Comparison of ENCODE assay signal across 3 cellular contexts in the genomic region with DNA sequence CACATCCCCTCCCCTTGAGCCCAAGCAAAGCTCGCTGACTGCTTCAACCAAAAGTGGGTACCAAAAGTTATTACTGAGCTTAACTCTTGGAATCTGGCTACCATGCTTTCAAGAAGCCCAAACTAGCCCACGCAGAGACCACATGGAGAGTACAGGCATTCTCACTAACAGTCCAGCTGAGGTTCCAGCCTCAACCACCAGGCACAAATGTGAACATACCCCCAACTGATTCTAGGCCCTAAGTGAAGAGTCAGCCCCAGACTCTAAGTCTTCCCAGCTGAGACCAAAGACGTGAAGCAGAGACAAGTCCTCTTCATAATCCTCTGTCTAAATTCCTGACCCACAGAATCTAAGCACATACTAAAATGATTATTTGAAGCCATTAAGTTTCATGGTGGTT.
TF ChIP-seq lines count a peak whose summit lies in the region.

No MANE protein-coding gene starts in this region.

TF ChIP-seq in SK-N-SH treated with all-trans-retinoic acid at 6 μM for 48 hours, 23 proteins besides CTCF, POLR2A, EP300 and RAD21 (continues in another document):
- TF ChIP-seq TOX (CRISPR knock-in tag; IDR thresholded peaks at IDR 0.05; ENCODE audit: borderline replicate concordance) (no peak), ZNF565 (CRISPR knock-in tag; conservative IDR thresholded peaks at IDR 0.05; ENCODE audit: low read depth) (no peak), PPARA (CRISPR knock-in tag; IDR thresholded peaks at IDR 0.05; ENCODE audit: borderline replicate concordance) (no peak), ZC3H10 (CRISPR knock-in tag; IDR thresholded peaks at IDR 0.05) (no peak), ISL1 (CRISPR knock-in tag; IDR thresholded peaks at IDR 0.05) (no peak)
- TF ChIP-seq, protein P1, sequence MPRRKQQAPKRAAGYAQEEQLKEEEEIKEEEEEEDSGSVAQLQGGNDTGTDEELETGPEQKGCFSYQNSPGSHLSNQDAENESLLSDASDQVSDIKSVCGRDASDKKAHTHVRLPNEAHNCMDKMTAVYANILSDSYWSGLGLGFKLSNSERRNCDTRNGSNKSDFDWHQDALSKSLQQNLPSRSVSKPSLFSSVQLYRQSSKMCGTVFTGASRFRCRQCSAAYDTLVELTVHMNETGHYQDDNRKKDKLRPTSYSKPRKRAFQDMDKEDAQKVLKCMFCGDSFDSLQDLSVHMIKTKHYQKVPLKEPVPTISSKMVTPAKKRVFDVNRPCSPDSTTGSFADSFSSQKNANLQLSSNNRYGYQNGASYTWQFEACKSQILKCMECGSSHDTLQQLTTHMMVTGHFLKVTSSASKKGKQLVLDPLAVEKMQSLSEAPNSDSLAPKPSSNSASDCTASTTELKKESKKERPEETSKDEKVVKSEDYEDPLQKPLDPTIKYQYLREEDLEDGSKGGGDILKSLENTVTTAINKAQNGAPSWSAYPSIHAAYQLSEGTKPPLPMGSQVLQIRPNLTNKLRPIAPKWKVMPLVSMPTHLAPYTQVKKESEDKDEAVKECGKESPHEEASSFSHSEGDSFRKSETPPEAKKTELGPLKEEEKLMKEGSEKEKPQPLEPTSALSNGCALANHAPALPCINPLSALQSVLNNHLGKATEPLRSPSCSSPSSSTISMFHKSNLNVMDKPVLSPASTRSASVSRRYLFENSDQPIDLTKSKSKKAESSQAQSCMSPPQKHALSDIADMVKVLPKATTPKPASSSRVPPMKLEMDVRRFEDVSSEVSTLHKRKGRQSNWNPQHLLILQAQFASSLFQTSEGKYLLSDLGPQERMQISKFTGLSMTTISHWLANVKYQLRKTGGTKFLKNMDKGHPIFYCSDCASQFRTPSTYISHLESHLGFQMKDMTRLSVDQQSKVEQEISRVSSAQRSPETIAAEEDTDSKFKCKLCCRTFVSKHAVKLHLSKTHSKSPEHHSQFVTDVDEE (CRISPR knock-in tag; IDR thresholded peaks at IDR 0.05): no peak
- TF ChIP-seq, protein P2, sequence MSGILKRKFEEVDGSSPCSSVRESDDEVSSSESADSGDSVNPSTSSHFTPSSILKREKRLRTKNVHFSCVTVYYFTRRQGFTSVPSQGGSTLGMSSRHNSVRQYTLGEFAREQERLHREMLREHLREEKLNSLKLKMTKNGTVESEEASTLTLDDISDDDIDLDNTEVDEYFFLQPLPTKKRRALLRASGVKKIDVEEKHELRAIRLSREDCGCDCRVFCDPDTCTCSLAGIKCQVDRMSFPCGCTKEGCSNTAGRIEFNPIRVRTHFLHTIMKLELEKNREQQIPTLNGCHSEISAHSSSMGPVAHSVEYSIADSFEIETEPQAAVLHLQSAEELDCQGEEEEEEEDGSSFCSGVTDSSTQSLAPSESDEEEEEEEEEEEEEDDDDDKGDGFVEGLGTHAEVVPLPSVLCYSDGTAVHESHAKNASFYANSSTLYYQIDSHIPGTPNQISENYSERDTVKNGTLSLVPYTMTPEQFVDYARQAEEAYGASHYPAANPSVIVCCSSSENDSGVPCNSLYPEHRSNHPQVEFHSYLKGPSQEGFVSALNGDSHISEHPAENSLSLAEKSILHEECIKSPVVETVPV (CRISPR knock-in tag; IDR thresholded peaks at IDR 0.05): no peak
- TF ChIP-seq, protein P3, sequence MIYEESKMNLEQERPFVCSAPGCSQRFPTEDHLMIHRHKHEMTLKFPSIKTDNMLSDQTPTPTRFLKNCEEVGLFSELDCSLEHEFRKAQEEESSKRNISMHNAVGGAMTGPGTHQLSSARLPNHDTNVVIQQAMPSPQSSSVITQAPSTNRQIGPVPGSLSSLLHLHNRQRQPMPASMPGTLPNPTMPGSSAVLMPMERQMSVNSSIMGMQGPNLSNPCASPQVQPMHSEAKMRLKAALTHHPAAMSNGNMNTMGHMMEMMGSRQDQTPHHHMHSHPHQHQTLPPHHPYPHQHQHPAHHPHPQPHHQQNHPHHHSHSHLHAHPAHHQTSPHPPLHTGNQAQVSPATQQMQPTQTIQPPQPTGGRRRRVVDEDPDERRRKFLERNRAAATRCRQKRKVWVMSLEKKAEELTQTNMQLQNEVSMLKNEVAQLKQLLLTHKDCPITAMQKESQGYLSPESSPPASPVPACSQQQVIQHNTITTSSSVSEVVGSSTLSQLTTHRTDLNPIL (CRISPR knock-in tag; IDR thresholded peaks at IDR 0.05; ENCODE audit: low read depth): no peak

TF ChIP-seq in SK-N-SH, 30 proteins besides CTCF, POLR2A, EP300 and RAD21:
- TF ChIP-seq, protein P4, sequence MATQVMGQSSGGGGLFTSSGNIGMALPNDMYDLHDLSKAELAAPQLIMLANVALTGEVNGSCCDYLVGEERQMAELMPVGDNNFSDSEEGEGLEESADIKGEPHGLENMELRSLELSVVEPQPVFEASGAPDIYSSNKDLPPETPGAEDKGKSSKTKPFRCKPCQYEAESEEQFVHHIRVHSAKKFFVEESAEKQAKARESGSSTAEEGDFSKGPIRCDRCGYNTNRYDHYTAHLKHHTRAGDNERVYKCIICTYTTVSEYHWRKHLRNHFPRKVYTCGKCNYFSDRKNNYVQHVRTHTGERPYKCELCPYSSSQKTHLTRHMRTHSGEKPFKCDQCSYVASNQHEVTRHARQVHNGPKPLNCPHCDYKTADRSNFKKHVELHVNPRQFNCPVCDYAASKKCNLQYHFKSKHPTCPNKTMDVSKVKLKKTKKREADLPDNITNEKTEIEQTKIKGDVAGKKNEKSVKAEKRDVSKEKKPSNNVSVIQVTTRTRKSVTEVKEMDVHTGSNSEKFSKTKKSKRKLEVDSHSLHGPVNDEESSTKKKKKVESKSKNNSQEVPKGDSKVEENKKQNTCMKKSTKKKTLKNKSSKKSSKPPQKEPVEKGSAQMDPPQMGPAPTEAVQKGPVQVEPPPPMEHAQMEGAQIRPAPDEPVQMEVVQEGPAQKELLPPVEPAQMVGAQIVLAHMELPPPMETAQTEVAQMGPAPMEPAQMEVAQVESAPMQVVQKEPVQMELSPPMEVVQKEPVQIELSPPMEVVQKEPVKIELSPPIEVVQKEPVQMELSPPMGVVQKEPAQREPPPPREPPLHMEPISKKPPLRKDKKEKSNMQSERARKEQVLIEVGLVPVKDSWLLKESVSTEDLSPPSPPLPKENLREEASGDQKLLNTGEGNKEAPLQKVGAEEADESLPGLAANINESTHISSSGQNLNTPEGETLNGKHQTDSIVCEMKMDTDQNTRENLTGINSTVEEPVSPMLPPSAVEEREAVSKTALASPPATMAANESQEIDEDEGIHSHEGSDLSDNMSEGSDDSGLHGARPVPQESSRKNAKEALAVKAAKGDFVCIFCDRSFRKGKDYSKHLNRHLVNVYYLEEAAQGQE (IDR thresholded peaks at IDR 0.05; ENCODE audit: low read depth, low read length): no peak
- TF ChIP-seq GABPA (IDR thresholded peaks at IDR 0.05; ENCODE audit: low read depth) (no peak), NFIC (IDR thresholded peaks at IDR 0.05; ENCODE audit: borderline replicate concordance) (no peak)

TF ChIP-seq in IMR-90, 13 proteins besides CTCF, POLR2A, EP300 and RAD21:
- TF ChIP-seq, protein P5, sequence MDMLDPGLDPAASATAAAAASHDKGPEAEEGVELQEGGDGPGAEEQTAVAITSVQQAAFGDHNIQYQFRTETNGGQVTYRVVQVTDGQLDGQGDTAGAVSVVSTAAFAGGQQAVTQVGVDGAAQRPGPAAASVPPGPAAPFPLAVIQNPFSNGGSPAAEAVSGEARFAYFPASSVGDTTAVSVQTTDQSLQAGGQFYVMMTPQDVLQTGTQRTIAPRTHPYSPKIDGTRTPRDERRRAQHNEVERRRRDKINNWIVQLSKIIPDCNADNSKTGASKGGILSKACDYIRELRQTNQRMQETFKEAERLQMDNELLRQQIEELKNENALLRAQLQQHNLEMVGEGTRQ (IDR thresholded peaks at IDR 0.05; ENCODE audit: low read depth, low read length): no peak
- no peak for TF ChIP-seq FOS (IDR thresholded peaks at IDR 0.05; ENCODE audit: low read depth, low read length)
- TF ChIP-seq SMC3 (IDR thresholded peaks at IDR 0.05; ENCODE audit: low read depth, low read length): no peak
- no peak for TF ChIP-seq MXI1 (IDR thresholded peaks at IDR 0.05; ENCODE audit: borderline replicate concordance, low read depth, low read length)
- no peak for TF ChIP-seq RCOR1 (IDR thresholded peaks at IDR 0.05; ENCODE audit: insufficient replicate concordance, low read length)
- TF ChIP-seq, protein P6, sequence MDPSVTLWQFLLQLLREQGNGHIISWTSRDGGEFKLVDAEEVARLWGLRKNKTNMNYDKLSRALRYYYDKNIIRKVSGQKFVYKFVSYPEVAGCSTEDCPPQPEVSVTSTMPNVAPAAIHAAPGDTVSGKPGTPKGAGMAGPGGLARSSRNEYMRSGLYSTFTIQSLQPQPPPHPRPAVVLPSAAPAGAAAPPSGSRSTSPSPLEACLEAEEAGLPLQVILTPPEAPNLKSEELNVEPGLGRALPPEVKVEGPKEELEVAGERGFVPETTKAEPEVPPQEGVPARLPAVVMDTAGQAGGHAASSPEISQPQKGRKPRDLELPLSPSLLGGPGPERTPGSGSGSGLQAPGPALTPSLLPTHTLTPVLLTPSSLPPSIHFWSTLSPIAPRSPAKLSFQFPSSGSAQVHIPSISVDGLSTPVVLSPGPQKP (IDR thresholded peaks at IDR 0.05; ENCODE audit: borderline replicate concordance, low read depth, low read length): no peak
- no peak for TF ChIP-seq MAZ (IDR thresholded peaks at IDR 0.05; ENCODE audit: borderline replicate concordance, low read depth, low read length)
- no peak for TF ChIP-seq MAFK (IDR thresholded peaks at IDR 0.05; ENCODE audit: low read depth, low read length)
- TF ChIP-seq CHD1 (IDR thresholded peaks at IDR 0.05; ENCODE audit: low read depth, low read length): no peak
- TF ChIP-seq BHLHE40 (IDR thresholded peaks at IDR 0.05; ENCODE audit: low read depth, low read length): no peak
- no peak for TF ChIP-seq NFE2L2 (IDR thresholded peaks at IDR 0.05; ENCODE audit: low read depth, low read length)
